ENCODE assay signal across 9 cellular contexts in genomic region chr18:65725421-65726050, GRCh38. TPM values are rescaled to one million over a fixed set of nuclear protein-coding genes. Genes with fewer than 3 reads are reported as not detected.
DNase-seq lines count a peak whose midpoint lies in the region; ATAC-seq and TF ChIP-seq lines count a peak whose summit lies in the region.
"Had no signal": no experiment of that assay in that cellular context is flagged by ENCODE, and none has a peak within 500 bp of the region (broad histone marks: within the 10 kb centered on the region; RNA-seq: fewer than 3 reads in every experiment).

No MANE protein-coding gene starts in this region.

- no peaks in the 10 kb centered on the region for H3K4me1 ChIP-seq in spleen

- intact Hi-C loops in spleen (cut with DNase I; ENCODE audit: low total_unique reads): no loop called here

- ATAC-seq in HG03565 (IDR thresholded peaks at IDR 0.05; ENCODE audit: unreplicated experiment): no peak
- no peak for ATAC-seq in HG02938 (IDR thresholded peaks at IDR 0.05; ENCODE audit: unreplicated experiment)
- no peak for ATAC-seq in GM18909 (IDR thresholded peaks at IDR 0.05; ENCODE audit: poor library complexity, unreplicated experiment)

- H3K36me3 ChIP-seq in spleen: no peaks in the 10 kb centered on the region

- TF ChIP-seq CTCF in LNCAP (IDR thresholded peaks at IDR 0.05): peak; percentile 87
- peak in 3 of 11 experiments; percentile 10 to 21 (median 13) for TF ChIP-seq CTCF in spleen (IDR thresholded peaks at IDR 0.05 in 8 of 11, conservative IDR thresholded peaks at IDR 0.05 in 3 of 11)

- DNase-seq in DMS53 treated with DMSO at 0.1 percent for 48 hours (lab: John Stamatoyannopoulos, UW; ENCODE audit: unreplicated experiment) (peak; percentile 92), SHP77 (lab: John Stamatoyannopoulos, UW) (peak; percentile 78 to 83), left kidney (ENCODE audit: low read depth, low spot score) (peak; percentile 75), spleen (no peak)

- H3K27me3 ChIP-seq in spleen (replicated peaks in 1 of 7): no peaks in the 10 kb centered on the region

- H3K9me3 ChIP-seq in spleen: no peaks in the 10 kb centered on the region

- no peak overlapping the region for H3K27ac ChIP-seq in spleen

- WGBS in spleen, 5 donors: 20 to 29% (median 26%) methylated on average over 8 of the region's 8 CpGs

- no peak for TF ChIP-seq POLR2A in spleen (IDR thresholded peaks at IDR 0.05)

- no peak overlapping the region for H3K4me3 ChIP-seq in spleen
- H3K4me3 ChIP-seq: lung had no signal

RNA-seq across cellular contexts. Expression of gene CDH7, which starts 25.3 kb away (rescaled TPM):
- under 1 TPM in 2 of 7 donors, not detected in 5; 0.05 to 0.09 TPM for total RNA-seq in spleen
- under 1 TPM in 2 of 3 donors, not detected in 1; under 0.01 to 0.06 TPM for polyA plus RNA-seq in spleen
